In the genomic region with DNA sequence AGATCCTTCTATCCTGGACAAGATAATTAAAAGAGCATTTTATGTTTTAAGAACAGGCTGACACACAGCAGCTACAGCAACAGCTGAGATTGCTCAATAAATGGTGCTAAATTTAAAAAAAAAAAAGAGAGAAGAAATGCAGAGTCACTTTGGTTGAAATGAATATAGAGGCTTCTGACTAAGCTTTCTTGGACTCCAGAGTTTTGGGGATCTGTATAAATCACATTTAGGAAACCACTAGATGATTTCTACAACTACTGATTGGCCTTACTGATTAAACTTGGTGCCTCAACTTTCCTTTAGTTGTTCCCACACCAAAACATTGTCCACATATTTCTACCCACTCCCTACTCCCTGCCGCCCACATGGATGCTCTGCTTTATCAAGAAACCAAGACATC, we compare ENCODE assay signal across 1 cellular context.
TF ChIP-seq lines count a peak whose summit lies in the region.

No MANE protein-coding gene starts in this region.

TF ChIP-seq in IMR-90, 13 proteins besides CTCF, POLR2A, EP300 and RAD21:
- peak; percentile 65; the same call in 1 of the 2 replicates for TF ChIP-seq CEBPB (IDR thresholded peaks at IDR 0.05; ENCODE audit: low read depth, low read length)
- TF ChIP-seq NFE2L2 (IDR thresholded peaks at IDR 0.05; ENCODE audit: low read depth, low read length): peak; percentile 44; the same call in 1 of the 2 replicates
- TF ChIP-seq FOS (IDR thresholded peaks at IDR 0.05; ENCODE audit: low read depth, low read length): no peak
